20 cellular contexts compared by ENCODE assay signal in genomic region chr1:3688836-3689750, GRCh38. TPM values are rescaled to one million over a fixed set of nuclear protein-coding genes. Genes with fewer than 3 reads are reported as not detected.
"Had no signal": no experiment of that assay in that cellular context is flagged by ENCODE, and none has a peak within 500 bp of the region (broad histone marks: within the 10 kb centered on the region; RNA-seq: fewer than 3 reads in every experiment).

No MANE protein-coding gene starts in this region.

- H3K27me3 ChIP-seq: foreskin keratinocyte, hepatocyte, upper lobe of left lung had no signal

- H3K79me2 ChIP-seq: hepatocyte had no signal

- H3K27ac ChIP-seq: cardiac muscle cell, foreskin keratinocyte, hepatocyte, sigmoid colon, thoracic aorta, upper lobe of left lung had no signal

- ATAC-seq: activated CD8-positive, alpha-beta memory T cell treated with anti-CD3 and anti-CD28 coated beads, Interleukin-2, amount 10 ng/mL, durations not matched to agents 7 days and 5 days; effector memory CD8-positive, alpha-beta T cell had no signal

- H3K4me2 ChIP-seq: hepatocyte had no signal

- H3K4me3 Mint-ChIP-seq: activated CD4-positive, alpha-beta memory T cell treated with anti-CD3 and anti-CD28 coated beads, Interleukin-2, amount 10 ng/mL, durations not matched to agents 7 days and 5 days; activated CD8-positive, alpha-beta memory T cell treated with anti-CD3 and anti-CD28 coated beads, Interleukin-2, amount 10 ng/mL, durations not matched to agents 7 days and 5 days; activated naive CD8-positive, alpha-beta T cell treated with anti-CD3 and anti-CD28 coated beads for 36 hours; effector memory CD8-positive, alpha-beta T cell; natural killer cell treated with Interleukin-12 subunit alpha and Interleukin-12 subunit beta and Interleukin-15 and Interleukin-18, amount 100 ng/mL, for 72 hours; stimulated activated effector memory CD8-positive, alpha-beta T cell treated with anti-CD3 and anti-CD28 coated beads, Interleukin-12 subunit alpha, Interleukin-12 subunit beta, amount 100 ng/mL, for 72 hours; T-helper 2 cell treated with Interferon-gamma antibody and Interleukin-4, amounts not matched to agents 5 μg/mL and 100 μg/mL, for 36 hours had no signal

- FAIRE-seq: TTC549 had no signal

- H3K27ac Mint-ChIP-seq: activated CD4-positive, alpha-beta memory T cell treated with anti-CD3 and anti-CD28 coated beads, Interleukin-2, amount 10 ng/mL, durations not matched to agents 7 days and 5 days; activated CD8-positive, alpha-beta memory T cell treated with anti-CD3 and anti-CD28 coated beads, Interleukin-2, amount 10 ng/mL, durations not matched to agents 7 days and 5 days; activated naive CD8-positive, alpha-beta T cell treated with anti-CD3 and anti-CD28 coated beads for 36 hours; effector memory CD8-positive, alpha-beta T cell; natural killer cell treated with Interleukin-12 subunit alpha and Interleukin-12 subunit beta and Interleukin-15 and Interleukin-18, amount 100 ng/mL, for 72 hours; stimulated activated effector memory CD8-positive, alpha-beta T cell treated with anti-CD3 and anti-CD28 coated beads, Interleukin-12 subunit alpha, Interleukin-12 subunit beta, amount 100 ng/mL, for 72 hours; T-helper 2 cell treated with Interferon-gamma antibody and Interleukin-4, amounts not matched to agents 5 μg/mL and 100 μg/mL, for 36 hours had no signal

- H3K36me3 ChIP-seq: cardiac muscle cell, sigmoid colon, thoracic aorta, upper lobe of left lung had no signal

- H3K36me3 Mint-ChIP-seq: activated CD8-positive, alpha-beta memory T cell treated with anti-CD3 and anti-CD28 coated beads, Interleukin-2, amount 10 ng/mL, durations not matched to agents 7 days and 5 days; activated naive CD8-positive, alpha-beta T cell treated with anti-CD3 and anti-CD28 coated beads for 36 hours; natural killer cell treated with Interleukin-12 subunit alpha and Interleukin-12 subunit beta and Interleukin-15 and Interleukin-18, amount 100 ng/mL, for 72 hours; stimulated activated effector memory CD8-positive, alpha-beta T cell treated with anti-CD3 and anti-CD28 coated beads, Interleukin-12 subunit alpha, Interleukin-12 subunit beta, amount 100 ng/mL, for 72 hours had no signal

- H3K9me3 ChIP-seq: sigmoid colon, thoracic aorta, upper lobe of left lung had no signal

- H3K9me3 Mint-ChIP-seq: activated CD4-positive, alpha-beta memory T cell treated with anti-CD3 and anti-CD28 coated beads, Interleukin-2, amount 10 ng/mL, durations not matched to agents 7 days and 5 days; activated naive CD8-positive, alpha-beta T cell treated with anti-CD3 and anti-CD28 coated beads for 36 hours; effector memory CD8-positive, alpha-beta T cell; natural killer cell treated with Interleukin-12 subunit alpha and Interleukin-12 subunit beta and Interleukin-15 and Interleukin-18, amount 100 ng/mL, for 72 hours; stimulated activated effector memory CD8-positive, alpha-beta T cell treated with anti-CD3 and anti-CD28 coated beads, Interleukin-12 subunit alpha, Interleukin-12 subunit beta, amount 100 ng/mL, for 72 hours; T-helper 2 cell treated with Interferon-gamma antibody and Interleukin-4, amounts not matched to agents 5 μg/mL and 100 μg/mL, for 36 hours had no signal

- H3K4me3 ChIP-seq: cardiac muscle cell, hepatocyte, lung, sigmoid colon, thoracic aorta, upper lobe of left lung had no signal

- DNase-seq: activated CD4-positive, alpha-beta memory T cell treated with anti-CD3 and anti-CD28 coated beads, Interleukin-2, amount 10 ng/mL, durations not matched to agents 7 days and 5 days; activated CD4-positive, alpha-beta T cell treated with anti-CD3 and anti-CD28 coated beads for 48 hours; activated CD8-positive, alpha-beta memory T cell treated with anti-CD3 and anti-CD28 coated beads, Interleukin-2, amount 10 ng/mL, durations not matched to agents 7 days and 5 days; activated naive CD8-positive, alpha-beta T cell treated with anti-CD3 and anti-CD28 coated beads for 36 hours; amygdala; effector memory CD8-positive, alpha-beta T cell; foreskin keratinocyte; nucleus accumbens; sigmoid colon; stimulated activated CD4-positive, alpha-beta T cell treated with anti-CD3 and anti-CD28 coated beads, Interleukin-4, amount 100 ng/mL, for 24 hours had no signal

- H3K27me3 Mint-ChIP-seq: activated CD4-positive, alpha-beta memory T cell treated with anti-CD3 and anti-CD28 coated beads, Interleukin-2, amount 10 ng/mL, durations not matched to agents 7 days and 5 days; activated CD8-positive, alpha-beta memory T cell treated with anti-CD3 and anti-CD28 coated beads, Interleukin-2, amount 10 ng/mL, durations not matched to agents 7 days and 5 days; activated naive CD8-positive, alpha-beta T cell treated with anti-CD3 and anti-CD28 coated beads for 36 hours; natural killer cell treated with Interleukin-12 subunit alpha and Interleukin-12 subunit beta and Interleukin-15 and Interleukin-18, amount 100 ng/mL, for 72 hours had no signal

- H2AFZ ChIP-seq: hepatocyte had no signal

- H3K4me1 Mint-ChIP-seq: activated CD4-positive, alpha-beta memory T cell treated with anti-CD3 and anti-CD28 coated beads, Interleukin-2, amount 10 ng/mL, durations not matched to agents 7 days and 5 days; activated CD8-positive, alpha-beta memory T cell treated with anti-CD3 and anti-CD28 coated beads, Interleukin-2, amount 10 ng/mL, durations not matched to agents 7 days and 5 days; activated naive CD8-positive, alpha-beta T cell treated with anti-CD3 and anti-CD28 coated beads for 36 hours had no signal

RNA-seq across cellular contexts. Expression of gene TP73, which starts 36.8 kb away (rescaled TPM):
- total RNA-seq: cardiac muscle cell, dermis microvascular lymphatic vessel endothelial cell, sigmoid colon, thoracic aorta had no signal
